Comparison of ENCODE assay signal across 9 cellular contexts in the genomic region with DNA sequence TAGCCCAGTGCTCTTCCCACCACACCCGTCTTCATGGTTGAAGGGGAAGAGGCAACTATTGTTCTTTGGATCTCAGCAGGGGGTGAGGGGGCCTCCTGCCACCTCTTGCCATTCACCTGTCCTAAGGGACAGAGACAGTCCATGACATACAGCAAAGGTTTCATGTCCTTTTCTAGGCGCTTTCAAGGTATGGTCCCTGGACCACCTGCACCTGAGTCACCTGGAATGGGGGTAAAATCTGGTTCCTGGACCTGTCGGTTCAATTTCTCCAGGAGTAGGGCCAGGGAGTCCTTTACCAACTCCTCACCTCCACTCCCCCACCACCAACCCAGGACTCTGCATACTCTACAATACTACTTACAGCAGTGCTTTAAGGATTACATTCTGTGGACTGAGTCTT.
"Had no signal": no experiment of that assay in that cellular context is flagged by ENCODE, and none has a peak within 500 bp of the region (broad histone marks: within the 10 kb centered on the region; RNA-seq: fewer than 3 reads in every experiment).

No MANE protein-coding gene starts in this region.

- H3K4me1 ChIP-seq: HAP-1 had no signal

- H3K27ac ChIP-seq: GM23248 had no signal

- H3K9me3 ChIP-seq: HAP-1 had no signal

- H3K9ac ChIP-seq: GM23248 had no signal

- ATAC-seq: GM23338, HCT116 had no signal

- H2AFZ ChIP-seq: GM23248, GM23338 had no signal

- H3K9me3 Mint-ChIP-seq: GM23338, H9, HFFc6 had no signal

- H3K4me3 ChIP-seq: GM23248, GM23338, HAP-1 had no signal

- H3K27ac Mint-ChIP-seq: GM23338, H9, HFFc6 had no signal

- H3K4me2 ChIP-seq: GM23338 had no signal

- H3K4me3 Mint-ChIP-seq: GM23338, H9, HFFc6 had no signal

- DNase-seq: GM23248, GOT3, H7, H9, HCEC 1CT, HFFc6 had no signal

- H3K4me1 Mint-ChIP-seq: GM23338, H9 had no signal

- H3K36me3 ChIP-seq: HAP-1 had no signal
